ENCODE assay signal across 8 cellular contexts in genomic region chr13:59531571-59532091, GRCh38.
A peak's percentile ranks its signal among the peaks of the same experiment; 100 is the strongest.
DNase-seq lines count a peak whose midpoint lies in the region; ATAC-seq and TF ChIP-seq lines count a peak whose summit lies in the region.

No MANE protein-coding gene starts in this region.

- no peak for TF ChIP-seq EP300 in upper lobe of left lung (IDR thresholded peaks at IDR 0.05)

- no peak for TF ChIP-seq CTCF in upper lobe of left lung (IDR thresholded peaks at IDR 0.05)
- no peak for TF ChIP-seq CTCF in coronary artery (IDR thresholded peaks at IDR 0.05)

- 15 to 17% methylated on average over 8 to 9 of the region's 9 CpGs for WGBS in upper lobe of left lung, 2 donors

- no peaks in the 10 kb centered on the region for H3K9me3 ChIP-seq in upper lobe of left lung

- H3K36me3 ChIP-seq in upper lobe of left lung = no peaks in the 10 kb centered on the region

- H3K27ac ChIP-seq in upper lobe of left lung (peak overlapping the region in 2 of 4 donors; percentile 51 to 52), coronary artery (peak overlapping the region in 1 of 2 donors; percentile 61)

- TF ChIP-seq POLR2A in upper lobe of left lung (IDR thresholded peaks at IDR 0.05) = no peak

- DNase-seq in CMK (ENCODE audit: low read depth) (peak; percentile 80), HK-2 (ENCODE audit: unreplicated experiment) (peak; percentile 35), SIG-M5 (lab: John Stamatoyannopoulos, UW) (peak; percentile 18), epidermal melanocyte (ENCODE audit: insufficient read length, low spot score) (peak; percentile 30), medulla oblongata (ENCODE audit: extremely low spot score) (peak; percentile 83), upper lobe of left lung (peak in 1 of 2 donors; percentile 62), coronary artery (ENCODE audit: low spot score) (no peak), NCI-H1436 (lab: John Stamatoyannopoulos, UW) (no peak)

- H3K4me1 ChIP-seq in upper lobe of left lung = peaks cover 0 to 19% (median 7%) of the 10 kb centered on the region in 4 donors

- H3K4me3 ChIP-seq in upper lobe of left lung (no peak overlapping the region), coronary artery (no peak overlapping the region)

- peak; percentile 22 to 54 for ATAC-seq in upper lobe of left lung (ENCODE audit: low FRiP score in 2 of 2)

- no peaks in the 10 kb centered on the region for H3K27me3 ChIP-seq in upper lobe of left lung

Comparison
In these comparisons a context has a peak if more than half of its experiments do, and no peak if none do; other contexts are left out.
1. DNase-seq: peak in CMK (single experiment), HK-2 (single experiment), SIG-M5 (single experiment), epidermal melanocyte (single experiment) and medulla oblongata (single experiment); none in coronary artery (single experiment) and NCI-H1436 (single experiment).